ENCODE assay signal across 8 cellular contexts in genomic region chr9:99266136-99267023, GRCh38.
A peak's percentile ranks its signal among the peaks of the same experiment; 100 is the strongest.
DNase-seq lines count a peak whose midpoint lies in the region; ATAC-seq lines count a peak whose summit lies in the region.

No MANE protein-coding gene starts in this region.

- H3K27ac ChIP-seq in caudate nucleus (ENCODE audit: low read depth, low read length), result no peak overlapping the region

- peak; percentile 53 for ATAC-seq in HG02840 (IDR thresholded peaks at IDR 0.05; ENCODE audit: low FRiP score, unreplicated experiment)
- peak; percentile 65 to 76 for ATAC-seq in activated CD4-positive, CD25-positive, alpha-beta regulatory T cell treated with anti-CD3 and anti-CD28 coated beads, Interleukin-2, amount 50 U/mL, for 24 hours

- DNase-seq in NCI-H2081 (lab: John Stamatoyannopoulos, UW), result peak; percentile 56 to 61
- no peak for DNase-seq in NCI-H2081 treated with DMSO at 0.1 percent for 48 hours (lab: John Stamatoyannopoulos, UW)
- peak; percentile 16 for DNase-seq in NCI-H2107 (lab: John Stamatoyannopoulos, UW)
- DNase-seq in caudate nucleus (lab: John Stamatoyannopoulos, UW), result peak in 55 of 61 donors; percentile 14 to 74 (median 36)
- peak; percentile 71 for DNase-seq in kidney tubule cell (ENCODE audit: low spot score)
- DNase-seq in stimulated activated CD4-positive, alpha-beta T cell treated with anti-CD3 and anti-CD28 coated beads, Interleukin-2, amount 100 ng/mL, for 48 hours, result peak; percentile 65 to 66
